ENCODE assay signal across 8 cellular contexts in genomic region chr16:75764154-75764768, GRCh38. TPM values are rescaled to one million over a fixed set of nuclear protein-coding genes. Genes with fewer than 3 reads are reported as not detected.
DNase-seq lines count a peak whose midpoint lies in the region; ATAC-seq and TF ChIP-seq lines count a peak whose summit lies in the region.

No MANE protein-coding gene starts in this region.

- peaks cover 4 to 8% (median 6%) of the 10 kb centered on the region in 4 donors for H3K4me1 Mint-ChIP-seq in CD4-positive, alpha-beta memory T cell

- intact Hi-C loops in CD4-positive, alpha-beta memory T cell (cut with micrococcal nuclease), result loop anchor here (1.0 to 2.0 kb wide), 8 partner anchors 117 to 565 kb away; partner anchors contain the start of genes ADAT1, KARS1 and TERF2IP
- intact Hi-C loops in dorsolateral prefrontal cortex (cut with DNase I), result loop anchor here (5.0 to 10.0 kb wide), 4 partner anchors 117 to 567 kb away; partner anchors contain the start of genes KARS1 (in 2 of the 2), TERF2IP (in 2 of the 2) and TMEM231 (in 1 of the 2)

- H3K9me3 ChIP-seq in CD4-positive, alpha-beta memory T cell (ENCODE audit: control insufficient read depth in 1 of 2, low read length in 2 of 2), result no peaks in the 10 kb centered on the region
- no peaks in the 10 kb centered on the region for H3K9me3 ChIP-seq in lung (ENCODE audit: control insufficient read depth in 2 of 2, insufficient read depth in 1 of 2, low read length in 1 of 2)

- H3K9me3 Mint-ChIP-seq in CD4-positive, alpha-beta memory T cell, result no peaks in the 10 kb centered on the region

- TF ChIP-seq CTCF in dorsolateral prefrontal cortex (IDR thresholded peaks at IDR 0.05 in 54 of 56, conservative IDR thresholded peaks at IDR 0.05 in 2 of 56; ENCODE audit: low read depth in 1 of 56, partially characterized antibody in 56 of 56), result peak; percentile 62 to 93 (median 84)
- peak; percentile 73 for TF ChIP-seq CTCF in lung (IDR thresholded peaks at IDR 0.05; ENCODE audit: control extremely low read depth, extremely low read depth)

- peaks cover 0 to 2% of the 10 kb centered on the region in 2 donors for H3K27me3 Mint-ChIP-seq in CD4-positive, alpha-beta memory T cell

- H3K27ac ChIP-seq in CD4-positive, alpha-beta memory T cell (ENCODE audit: low read depth, low read length), result no peak overlapping the region
- H3K27ac ChIP-seq in dorsolateral prefrontal cortex, result peak overlapping the region in 38 of 59 donors; percentile 4 to 75 (median 49)
- H3K27ac ChIP-seq in lung (ENCODE audit: low read depth in 1 of 2, low read length in 1 of 2), result no peak overlapping the region

- H3K4me3 Mint-ChIP-seq in CD4-positive, alpha-beta memory T cell, result no peak overlapping the region

- WGBS in lung, 2 donors, result 24 to 31% methylated on average over 7 of the region's 7 CpGs

- H3K4me1 ChIP-seq in CD4-positive, alpha-beta memory T cell (ENCODE audit: insufficient read depth, low read length), result no peaks in the 10 kb centered on the region
- no peaks in the 10 kb centered on the region for H3K4me1 ChIP-seq in lung (ENCODE audit: control insufficient read depth in 2 of 2, insufficient read depth in 2 of 2, low read length in 2 of 2)

- POLR2A ChIA-PET in CD4-positive, alpha-beta memory T cell (lab: Charles Lee; ENCODE audit: partially characterized antibody), result interaction anchor here (0.6 to 1.6 kb wide), 4 partner anchors 117 to 565 kb away, joined by 3 to 6 read pairs (median 4); partner anchors contain the start of genes ADAT1, KARS1 and TERF2IP

- no peak overlapping the region for H3K4me3 ChIP-seq in CD4-positive, alpha-beta memory T cell (ENCODE audit: low read length in 2 of 2)
- peak overlapping the region in 15 of 59 donors; percentile 2 to 42 (median 18) for H3K4me3 ChIP-seq in dorsolateral prefrontal cortex
- no peak overlapping the region for H3K4me3 ChIP-seq in lung

- peak; percentile 57 to 69 (median 67) for DNase-seq in CD4-positive, alpha-beta memory T cell
- peak; percentile 34 for DNase-seq in GM19240 (ENCODE audit: insufficient read length, low spot score)
- DNase-seq in NCI-H446 (lab: John Stamatoyannopoulos, UW), result peak; percentile 5 to 50
- DNase-seq in activated CD4-positive, alpha-beta T cell treated with anti-CD3 and anti-CD28 coated beads for 48 hours, result peak; percentile 58
- peak in 7 of 10 donors; percentile 36 to 80 (median 60) for DNase-seq in dorsolateral prefrontal cortex
- DNase-seq in lung (ENCODE audit: low spot score), result peak; percentile 43
- peak; percentile 10 to 38 for DNase-seq in stimulated activated CD8-positive, alpha-beta memory T cell treated with anti-CD3 and anti-CD28 coated beads, Interleukin-7, amount 100 ng/mL, for 4 hours (ENCODE audit: low read depth in 2 of 2)

- no peaks in the 10 kb centered on the region for H3K36me3 ChIP-seq in CD4-positive, alpha-beta memory T cell (ENCODE audit: insufficient read depth, low read length)
- no peaks in the 10 kb centered on the region for H3K36me3 ChIP-seq in lung (ENCODE audit: control insufficient read depth in 2 of 2, insufficient read depth in 2 of 2, low read length in 2 of 2)

- no peaks in the 10 kb centered on the region for H3K36me3 Mint-ChIP-seq in CD4-positive, alpha-beta memory T cell

- ATAC-seq in HG03280 (IDR thresholded peaks at IDR 0.05; ENCODE audit: unreplicated experiment), result peak; percentile 84
- ATAC-seq in lung (ENCODE audit: insufficient read depth, low FRiP score), result peak; percentile 69

- CTCF ChIA-PET in CD4-positive, alpha-beta memory T cell (lab: Charles Lee; ENCODE audit: partially characterized antibody), result interaction anchor here (0.7 to 7.1 kb wide), 26 partner anchors 9 to 568 kb away, joined by 3 to 104 read pairs (median 4); partner anchors contain the start of genes ADAT1, KARS1 and TERF2IP

- H3K27ac Mint-ChIP-seq in CD4-positive, alpha-beta memory T cell, result peak overlapping the region in 1 of 7 donors; percentile 3

- no peaks in the 10 kb centered on the region for H3K27me3 ChIP-seq in CD4-positive, alpha-beta memory T cell (ENCODE audit: insufficient read depth, low read length)
- H3K27me3 ChIP-seq in dorsolateral prefrontal cortex (no peaks in the 10 kb centered on the region), lung (ENCODE audit: control insufficient read depth, insufficient read depth) (no peaks in the 10 kb centered on the region)

RNA-seq across cellular contexts. Expression of gene CPHXL, which starts 38.0 kb away (rescaled TPM):
- not detected for total RNA-seq in CD4-positive, alpha-beta memory T cell
- polyA plus RNA-seq in CD4-positive, alpha-beta memory T cell, result not detected
- total RNA-seq in dorsolateral prefrontal cortex (not detected), lung (not detected)
- polyA plus RNA-seq in lung, result not detected

Comparison
In these comparisons a context has a peak if more than half of its experiments do, and no peak if none do; other contexts are left out.
1. H3K27ac ChIP-seq: peak in dorsolateral prefrontal cortex (38 of 59); none in CD4-positive, alpha-beta memory T cell (single experiment) and lung (0 of 2).
2. Peak in every context shown above with its lines, with median percentiles within 50 percentile points of each other: DNase-seq.